In genomic region chr12:76259660-76260389, GRCh38 we compare ENCODE assay signal across 11 cellular contexts.
DNase-seq lines count a peak whose midpoint lies in the region; ATAC-seq and TF ChIP-seq lines count a peak whose summit lies in the region.
"Had no signal": no experiment of that assay in that cellular context is flagged by ENCODE, and none has a peak within 500 bp of the region (broad histone marks: within the 10 kb centered on the region; RNA-seq: fewer than 3 reads in every experiment).

No MANE protein-coding gene starts in this region.

- H3K4me3 ChIP-seq in choroid plexus epithelial cell (ENCODE audit: low read depth, low read length), result peak overlapping the region; percentile 44
- H3K4me3 ChIP-seq: right lobe of liver had no signal

- TF ChIP-seq CTCF in choroid plexus epithelial cell (conservative IDR thresholded peaks at IDR 0.05; ENCODE audit: low read depth, low read length), result no peak

- ATAC-seq in Right ventricle myocardium inferior (peak; percentile 70), GM19035 (IDR thresholded peaks at IDR 0.05; ENCODE audit: unreplicated experiment) (no peak), HG03039 (IDR thresholded peaks at IDR 0.05; ENCODE audit: unreplicated experiment) (no peak)
- ATAC-seq: stimulated activated naive CD8-positive, alpha-beta T cell treated with anti-CD3 and anti-CD28 coated beads, Interleukin-15, Interleukin-2, amounts not matched to agents 100 U/mL and 50 U/mL, for 24 hours had no signal

- DNase-seq in Right ventricle myocardium inferior (ENCODE audit: missing footprints) (no peak), cardiac septum (ENCODE audit: low spot score) (no peak), choroid plexus epithelial cell (ENCODE audit: low read depth) (peak; percentile 94), left kidney (ENCODE audit: low read depth, low spot score) (peak; percentile 4), HT-29 (ENCODE audit: low spot score) (no peak), NCI-H1092 treated with DMSO at 0.1 percent for 48 hours (lab: John Stamatoyannopoulos, UW) (no peak)
- DNase-seq: activated naive CD4-positive, alpha-beta T cell treated with anti-CD3 and anti-CD28 coated beads, Interleukin-2, amount 10 ng/mL, durations not matched to agents 7 days and 5 days; right lobe of liver; stimulated activated naive CD8-positive, alpha-beta T cell treated with anti-CD3 and anti-CD28 coated beads, Interleukin-15, Interleukin-2, amounts not matched to agents 100 U/mL and 50 U/mL, for 24 hours had no signal

- intact Hi-C loops in Right ventricle myocardium inferior (cut with DNase I) (no loop called here), cardiac septum (cut with DNase I) (no loop called here)

Comparison
In these comparisons a context has a peak if more than half of its experiments do, and no peak if none do; other contexts are left out.
1. DNase-seq: peak in choroid plexus epithelial cell (single experiment) and left kidney (single experiment); none in Right ventricle myocardium inferior (single experiment), cardiac septum (single experiment), HT-29 (single experiment) and NCI-H1092 treated with DMSO at 0.1 percent for 48 hours (single experiment).